Comparison of ENCODE assay signal across 19 cellular contexts in the genomic region with DNA sequence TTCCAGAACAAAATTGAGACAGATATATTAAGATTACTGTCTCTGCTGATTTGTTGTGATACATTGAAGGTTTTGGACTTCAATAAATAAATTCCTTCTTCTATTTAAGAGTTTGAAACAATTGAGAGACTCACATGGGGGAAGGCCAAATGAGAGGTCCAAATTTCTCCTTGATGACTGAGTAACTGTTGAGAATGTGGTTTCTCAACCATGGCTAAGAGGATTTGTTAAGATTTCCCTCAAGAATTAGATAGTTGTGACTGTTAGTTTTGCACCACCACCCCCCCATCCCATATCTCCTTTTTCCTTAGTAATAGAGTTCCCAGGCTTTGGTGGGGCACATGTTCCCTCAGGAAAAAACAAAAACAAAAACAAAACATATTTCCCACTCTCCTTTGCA. TPM values are rescaled to one million over a fixed set of nuclear protein-coding genes. Genes with fewer than 3 reads are reported as not detected.
DNase-seq lines count a peak whose midpoint lies in the region; ATAC-seq, FAIRE-seq and TF ChIP-seq lines count a peak whose summit lies in the region.
"Had no signal": no experiment of that assay in that cellular context is flagged by ENCODE, and none has a peak within 500 bp of the region (broad histone marks: within the 10 kb centered on the region; RNA-seq: fewer than 3 reads in every experiment).

No MANE protein-coding gene starts in this region.

- DNase-seq in GM03348 (ENCODE audit: low spot score) = peak; percentile 25
- DNase-seq in astrocyte (ENCODE audit: low read depth) = peak; percentile 25
- peak; percentile 14 for DNase-seq in kidney tubule cell (ENCODE audit: low spot score)
- DNase-seq in stimulated activated CD4-positive, alpha-beta T cell treated with anti-CD3 and anti-CD28 coated beads, Interleukin-1b, Interleukin-23, amount 100 ng/mL, for 48 hours = no peak
- DNase-seq: COR-L47, GDM1, KBM-7, NCI-H1105 treated with DMSO at 0.1 percent for 48 hours, NCI-H1694, NCI-H2107, NCI-H510A, NCI-H748 treated with DMSO at 0.1 percent for 48 hours had no signal

- H3K4me2 ChIP-seq in astrocyte (ENCODE audit: low read length) = no peak overlapping the region

- no peaks in the 10 kb centered on the region for H3K9me3 Mint-ChIP-seq in astrocyte (ENCODE audit: unreplicated experiment)

- no peak for TF ChIP-seq CTCF in astrocyte (IDR thresholded peaks at IDR 0.05; ENCODE audit: insufficient read depth, low read depth, low read length)

- H3K36me3 ChIP-seq in astrocyte (ENCODE audit: insufficient read depth, low read length) = no peaks in the 10 kb centered on the region

- no peaks in the 10 kb centered on the region for H3K27me3 ChIP-seq in astrocyte (ENCODE audit: insufficient read depth, low read length)

- no peaks in the 10 kb centered on the region for H4K20me1 ChIP-seq in astrocyte (ENCODE audit: insufficient read depth, low read length)

- no peak for ATAC-seq in GM21723 (IDR thresholded peaks at IDR 0.05; ENCODE audit: unreplicated experiment)
- no peak for ATAC-seq in GM19328 (IDR thresholded peaks at IDR 0.05; ENCODE audit: unreplicated experiment)
- ATAC-seq in GM21576 (IDR thresholded peaks at IDR 0.05; ENCODE audit: unreplicated experiment) = no peak
- ATAC-seq: Right ventricle myocardium inferior had no signal

- no peaks in the 10 kb centered on the region for H3K36me3 Mint-ChIP-seq in astrocyte (ENCODE audit: low read depth, unreplicated experiment)

- no peak overlapping the region for H3K4me3 ChIP-seq in astrocyte (ENCODE audit: insufficient read depth, low read depth, low read length)

- peaks cover 14% of the 10 kb centered on the region for H3K27me3 Mint-ChIP-seq in astrocyte (ENCODE audit: low read depth, unreplicated experiment)

- no peak overlapping the region for H2AFZ ChIP-seq in astrocyte (ENCODE audit: low read depth, low read length)

- no peak overlapping the region for H3K27ac Mint-ChIP-seq in astrocyte (ENCODE audit: unreplicated experiment)
- H3K27ac Mint-ChIP-seq: B cell had no signal

- no peak for FAIRE-seq in astrocyte (lab: Jason Lieb, UNC)
- FAIRE-seq: RCC 7860 had no signal

- peaks cover 4% of the 10 kb centered on the region for H3K4me1 ChIP-seq in astrocyte (ENCODE audit: insufficient read depth, low read length)

- H3K27ac ChIP-seq in astrocyte (ENCODE audit: low read depth, low read length) = no peak overlapping the region

- no peaks in the 10 kb centered on the region for H3K9me3 ChIP-seq in astrocyte (ENCODE audit: insufficient read depth, low read depth, low read length)

- no peaks in the 10 kb centered on the region for H3K79me2 ChIP-seq in astrocyte (ENCODE audit: insufficient read depth, low read length)

- H3K4me3 Mint-ChIP-seq in astrocyte (ENCODE audit: unreplicated experiment) = no peak overlapping the region
- H3K4me3 Mint-ChIP-seq: B cell had no signal

- H3K9ac ChIP-seq in astrocyte (ENCODE audit: low read length) = no peak overlapping the region

- H3K4me1 Mint-ChIP-seq in astrocyte (ENCODE audit: low read depth, unreplicated experiment) = no peaks in the 10 kb centered on the region
- H3K4me1 Mint-ChIP-seq: B cell had no signal

RNA-seq across cellular contexts. Expression of a gene that starts 47.7 kb away (rescaled TPM):
- total RNA-seq in astrocyte = 1.9 and 2.3 TPM in 2 replicates
- total RNA-seq: B cell, OCI-LY7 had no signal
